ENCODE assay signal across 14 cellular contexts in the genomic region with DNA sequence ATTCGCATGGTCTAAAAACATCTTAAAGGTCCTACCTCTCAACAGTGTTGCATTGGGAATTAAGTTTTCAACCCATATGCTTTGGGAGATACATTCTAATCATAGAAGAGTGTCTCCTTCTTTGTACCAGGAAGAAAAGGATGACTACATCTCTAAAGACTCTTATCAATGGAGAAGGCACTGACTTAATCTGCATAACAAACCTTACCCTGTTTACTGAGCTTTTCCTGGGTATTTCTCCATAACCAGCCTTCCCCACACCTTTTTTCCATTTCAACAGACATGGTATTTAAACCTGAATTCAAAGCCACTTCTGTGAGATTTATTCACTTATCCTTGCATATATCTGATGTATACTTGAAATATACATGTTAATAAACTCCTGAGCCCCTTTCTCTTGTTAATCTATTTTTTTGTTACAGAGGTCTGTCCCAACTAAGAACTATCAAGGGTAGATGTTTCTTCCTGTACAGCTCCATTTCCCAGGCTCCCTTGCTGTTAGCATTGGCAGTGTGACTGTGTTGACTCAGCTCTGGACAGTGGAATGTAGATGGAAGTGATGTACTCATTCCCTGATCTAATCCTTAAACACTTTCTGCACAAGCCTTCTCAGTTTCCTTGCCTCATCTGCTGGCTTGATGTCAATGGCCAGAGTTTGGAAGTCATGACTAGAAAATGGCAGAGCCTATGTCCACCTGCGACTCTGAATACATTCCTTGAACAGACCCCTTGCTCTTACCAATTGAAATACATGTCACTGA.
DNase-seq lines count a peak whose midpoint lies in the region; ATAC-seq and TF ChIP-seq lines count a peak whose summit lies in the region.
"Had no signal": no experiment of that assay in that cellular context is flagged by ENCODE, and none has a peak within 500 bp of the region (broad histone marks: within the 10 kb centered on the region; RNA-seq: fewer than 3 reads in every experiment).

No MANE protein-coding gene starts in this region.

- peaks cover 13 to 37% of the 10 kb centered on the region in 2 donors for H3K4me1 Mint-ChIP-seq in stimulated activated naive B cell treated with anti-CD40 and anti-IgM and Interleukin-4, amounts not matched to agents 10 μg/mL and 1 μg/mL and 100 μg/mL, for 72 hours

- peaks cover 5 to 7% of the 10 kb centered on the region in 2 donors for H3K9me3 Mint-ChIP-seq in stimulated activated naive B cell treated with anti-CD40 and anti-IgM and Interleukin-4, amounts not matched to agents 10 μg/mL and 1 μg/mL and 100 μg/mL, for 72 hours

- H3K36me3 ChIP-seq in HAP-1 (replicated peaks): no peaks in the 10 kb centered on the region
- H3K36me3 ChIP-seq in adipocyte (ENCODE audit: control insufficient read depth, insufficient read depth, low read length, severe bottlenecking): no peaks in the 10 kb centered on the region
- no peaks in the 10 kb centered on the region for H3K36me3 ChIP-seq in smooth muscle cell (ENCODE audit: low read depth)
- H3K36me3 ChIP-seq in stomach: no peaks in the 10 kb centered on the region
- H3K36me3 ChIP-seq: heart left ventricle, right atrium auricular region had no signal

- DNase-seq in HAP-1 (ENCODE audit: low spot score in 2 of 2) (peak; percentile 66 to 90), adipocyte (ENCODE audit: low read depth) (peak; percentile 82), fibroblast of the aortic adventitia (ENCODE audit: low read depth) (peak; percentile 89), smooth muscle cell (lab: John Stamatoyannopoulos, UW; ENCODE audit: unreplicated experiment) (no peak), pons (ENCODE audit: low spot score) (no peak), stomach (no peak)
- DNase-seq in stimulated activated naive B cell treated with anti-CD40 and anti-IgM and Interleukin-4, amounts not matched to agents 10 μg/mL and 1 μg/mL and 100 μg/mL, for 72 hours: no peak
- DNase-seq: activated T-cell treated with anti-CD3 and anti-CD28 coated beads, Interleukin-2, amount 50 U/mL, for 48 hours; Calu3; heart left ventricle; midbrain; NCI-H2029 treated with DMSO at 0.1 percent for 48 hours had no signal

- H3F3A ChIP-seq in smooth muscle cell (ENCODE audit: low read depth): peaks cover 17% of the 10 kb centered on the region

- no peaks in the 10 kb centered on the region for H3K27me3 ChIP-seq in HAP-1 (ENCODE audit: low read depth)
- no peaks in the 10 kb centered on the region for H3K27me3 ChIP-seq in adipocyte (replicated peaks; ENCODE audit: control insufficient read depth, insufficient read depth, low read length)
- no peaks in the 10 kb centered on the region for H3K27me3 ChIP-seq in smooth muscle cell (ENCODE audit: low read depth)
- no peaks in the 10 kb centered on the region for H3K27me3 ChIP-seq in stomach
- H3K27me3 ChIP-seq: heart left ventricle, right atrium auricular region had no signal

- no peak overlapping the region for H3K4me3 Mint-ChIP-seq in stimulated activated naive B cell treated with anti-CD40 and anti-IgM and Interleukin-4, amounts not matched to agents 10 μg/mL and 1 μg/mL and 100 μg/mL, for 72 hours

- no peak for ATAC-seq in stimulated activated naive B cell treated with anti-CD40 and anti-IgM and Interleukin-4, amounts not matched to agents 10 μg/mL and 1 μg/mL and 100 μg/mL, for 72 hours (replicated peaks)
- no peak for ATAC-seq in HG02885 (IDR thresholded peaks at IDR 0.05; ENCODE audit: poor library complexity, unreplicated experiment)

- no peak overlapping the region for H3K4me3 ChIP-seq in HAP-1
- no peak overlapping the region for H3K4me3 ChIP-seq in adipocyte (ENCODE audit: low read length)
- no peak overlapping the region for H3K4me3 ChIP-seq in fibroblast of the aortic adventitia (ENCODE audit: low read depth, low read length)
- H3K4me3 ChIP-seq in smooth muscle cell: no peak overlapping the region
- H3K4me3 ChIP-seq in stomach: no peak overlapping the region
- H3K4me3 ChIP-seq: heart left ventricle, right atrium auricular region had no signal

- no peak for TF ChIP-seq POLR2A in stomach (IDR thresholded peaks at IDR 0.05)

- no peaks in the 10 kb centered on the region for H4K20me1 ChIP-seq in smooth muscle cell (ENCODE audit: low read depth)

- no peak overlapping the region for H3K9ac ChIP-seq in adipocyte (ENCODE audit: low read length)
- H3K9ac ChIP-seq in smooth muscle cell (ENCODE audit: low read depth): no peak overlapping the region

- H3K9me3 ChIP-seq in HAP-1 (no peaks in the 10 kb centered on the region), adipocyte (ENCODE audit: control insufficient read depth, low read length) (no peaks in the 10 kb centered on the region), smooth muscle cell (replicated peaks; ENCODE audit: low read depth) (no peaks in the 10 kb centered on the region), stomach (no peaks in the 10 kb centered on the region)
- H3K9me3 ChIP-seq: right atrium auricular region had no signal

- no peaks in the 10 kb centered on the region for H3K79me2 ChIP-seq in smooth muscle cell (ENCODE audit: low read depth)

- no peak overlapping the region for H3K4me2 ChIP-seq in smooth muscle cell

- no peak for TF ChIP-seq EP300 in stomach (IDR thresholded peaks at IDR 0.05)

- peaks cover 0 to 8% of the 10 kb centered on the region in 2 donors for H3K36me3 Mint-ChIP-seq in stimulated activated naive B cell treated with anti-CD40 and anti-IgM and Interleukin-4, amounts not matched to agents 10 μg/mL and 1 μg/mL and 100 μg/mL, for 72 hours

- in situ Hi-C loops in HAP-1 (cut with MboI; ENCODE audit: low sequenced_read_pairs): no loop called here

- peaks cover 6 to 13% of the 10 kb centered on the region in 2 donors for H3K27me3 Mint-ChIP-seq in stimulated activated naive B cell treated with anti-CD40 and anti-IgM and Interleukin-4, amounts not matched to agents 10 μg/mL and 1 μg/mL and 100 μg/mL, for 72 hours

- intact Hi-C loops in stomach (cut with DNase I; ENCODE audit: low total_unique reads): no loop called here

- peak overlapping the region; percentile 7 for H2AFZ ChIP-seq in smooth muscle cell (ENCODE audit: low read depth)

- WGBS in smooth muscle cell (ENCODE audit: low lambda C conversion rate): 96% methylated on average over 2 of the region's 2 CpGs
- WGBS in stomach, 5 donors: 86 to 94% (median 91%) methylated on average over 2 of the region's 2 CpGs

- TF ChIP-seq CTCF in fibroblast of the aortic adventitia (IDR thresholded peaks at IDR 0.05; ENCODE audit: insufficient read depth, low read length): no peak
- no peak for TF ChIP-seq CTCF in smooth muscle cell (IDR thresholded peaks at IDR 0.05; ENCODE audit: borderline replicate concordance, insufficient read depth, poor library complexity, severe bottlenecking)
- TF ChIP-seq CTCF in stomach (IDR thresholded peaks at IDR 0.05): no peak

- H3K27ac ChIP-seq in smooth muscle cell (ENCODE audit: low read depth): peak overlapping the region; percentile 66
- no peak overlapping the region for H3K27ac ChIP-seq in stomach
- H3K27ac ChIP-seq: right atrium auricular region had no signal

- H3K27ac Mint-ChIP-seq in stimulated activated naive B cell treated with anti-CD40 and anti-IgM and Interleukin-4, amounts not matched to agents 10 μg/mL and 1 μg/mL and 100 μg/mL, for 72 hours: no peak overlapping the region

- H3K4me1 ChIP-seq in HAP-1 (peaks cover 15% of the 10 kb centered on the region), adipocyte (ENCODE audit: control insufficient read depth, insufficient read depth, low read length) (peaks cover 33% of the 10 kb centered on the region), smooth muscle cell (ENCODE audit: low read depth) (no peaks in the 10 kb centered on the region), stomach (peaks cover 11 to 24% (median 19%) of the 10 kb centered on the region in 4 donors)

Comparison
In these comparisons a context has a peak if more than half of its experiments do, and no peak if none do; other contexts are left out.
1. DNase-seq: peak in HAP-1 (2 of 2), adipocyte (single experiment) and fibroblast of the aortic adventitia (single experiment); none in smooth muscle cell (single experiment), stimulated activated naive B cell treated with anti-CD40 and anti-IgM and Interleukin-4, amounts not matched to agents 10 μg/mL and 1 μg/mL and 100 μg/mL, for 72 hours (single experiment), pons (single experiment) and stomach (single experiment).